Comparison of ENCODE assay signal across 11 cellular contexts in the genomic region with DNA sequence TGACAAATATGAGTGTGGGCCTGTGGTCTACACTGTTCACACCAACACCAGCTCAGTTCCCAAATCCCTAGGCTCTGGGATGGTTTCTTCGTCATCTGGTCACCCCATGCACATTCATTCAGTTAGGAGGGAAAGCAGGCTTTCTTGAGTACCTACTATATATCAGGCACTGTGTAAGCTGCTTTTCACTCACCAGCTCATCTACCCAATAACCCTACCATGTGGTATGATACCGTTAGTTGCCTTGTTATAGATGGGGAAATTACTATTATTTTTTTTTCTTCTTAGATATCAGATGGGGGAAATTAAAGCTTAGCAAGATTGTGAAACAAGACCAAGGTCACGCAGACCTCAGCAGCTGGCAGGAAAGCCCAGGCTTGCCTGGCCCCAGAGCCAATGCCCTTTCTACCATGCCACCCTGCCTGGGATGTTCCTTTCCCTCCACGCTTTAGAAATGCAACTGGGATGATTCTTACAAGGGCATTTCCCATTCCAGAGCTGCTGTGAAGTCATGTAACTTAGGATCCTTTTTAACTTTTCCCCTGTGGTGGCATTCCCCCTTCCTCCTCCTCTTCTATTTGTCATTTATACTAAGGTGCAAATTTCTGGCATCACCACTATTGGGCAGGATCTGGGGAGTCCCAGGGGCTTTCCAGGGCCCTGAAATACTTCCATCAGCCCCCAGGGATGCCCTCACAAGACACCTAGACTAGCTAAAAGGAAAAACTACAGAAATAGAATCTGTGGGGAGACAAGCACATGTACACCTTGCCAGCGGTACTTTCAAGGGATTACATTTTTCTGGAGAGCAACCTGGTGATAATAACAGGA.
A peak's percentile ranks its signal among the peaks of the same experiment; 100 is the strongest.
DNase-seq lines count a peak whose midpoint lies in the region; ATAC-seq and TF ChIP-seq lines count a peak whose summit lies in the region.
"Had no signal": no experiment of that assay in that cellular context is flagged by ENCODE, and none has a peak within 500 bp of the region (broad histone marks: within the 10 kb centered on the region; RNA-seq: fewer than 3 reads in every experiment).

No MANE protein-coding gene starts in this region.

- peaks cover 0 to 2% of the 10 kb centered on the region in 2 donors for H3K36me3 ChIP-seq in stomach smooth muscle (ENCODE audit: control insufficient read depth in 2 of 2, insufficient read depth in 2 of 2, low read length in 2 of 2)
- H3K36me3 ChIP-seq: MG63 had no signal

- H3K27ac ChIP-seq in stomach smooth muscle (ENCODE audit: low read length) (peak overlapping the region; percentile 74), coronary artery (no peak overlapping the region)

- peaks cover 1% of the 10 kb centered on the region for H3K36me3 Mint-ChIP-seq in activated naive CD4-positive, alpha-beta T cell treated with anti-CD3 and anti-CD28 coated beads, Interleukin-2, amount 50 U/mL, for 24 hours
- peaks cover 3% of the 10 kb centered on the region for H3K36me3 Mint-ChIP-seq in T-helper 17 cell (ENCODE audit: low read depth)

- H3K27me3 Mint-ChIP-seq in activated naive CD4-positive, alpha-beta T cell treated with anti-CD3 and anti-CD28 coated beads, Interleukin-2, amount 50 U/mL, for 24 hours = no peaks in the 10 kb centered on the region
- H3K27me3 Mint-ChIP-seq in T-helper 17 cell = no peaks in the 10 kb centered on the region

- H3K4me1 ChIP-seq in stomach smooth muscle (ENCODE audit: control insufficient read depth, insufficient read depth, low read length) = peaks cover 52% of the 10 kb centered on the region

- ATAC-seq in T-helper 17 cell = no peak
- peak; percentile 36 for ATAC-seq in left lobe of liver

- no peaks in the 10 kb centered on the region for H3K9me3 Mint-ChIP-seq in activated naive CD4-positive, alpha-beta T cell treated with anti-CD3 and anti-CD28 coated beads, Interleukin-2, amount 50 U/mL, for 24 hours

- peak overlapping the region in 1 of 2 donors; percentile 1 for H3K4me3 ChIP-seq in stomach smooth muscle (ENCODE audit: low read length in 2 of 2)
- no peak overlapping the region for H3K4me3 ChIP-seq in coronary artery
- H3K4me3 ChIP-seq: MG63 had no signal

- in situ Hi-C loops in ACHN (cut with HindIII; ENCODE audit: low pct_ligation_motif_present, low pct_unique_long_range_greater_than_20kb, low sequenced_read_pairs) = no loop called here

- peak overlapping the region; percentile 11 for H3K4me3 Mint-ChIP-seq in activated naive CD4-positive, alpha-beta T cell treated with anti-CD3 and anti-CD28 coated beads, Interleukin-2, amount 50 U/mL, for 24 hours
- H3K4me3 Mint-ChIP-seq in T-helper 17 cell = no peak overlapping the region

- H3K9me3 ChIP-seq in T-helper 17 cell (ENCODE audit: control insufficient read depth, low read length, poor library complexity, severe bottlenecking) (no peaks in the 10 kb centered on the region), stomach smooth muscle (ENCODE audit: control insufficient read depth in 2 of 2, low read length in 2 of 2) (no peaks in the 10 kb centered on the region)
- H3K9me3 ChIP-seq: MG63 had no signal

- peak overlapping the region; percentile 77 for H3K27ac Mint-ChIP-seq in activated naive CD4-positive, alpha-beta T cell treated with anti-CD3 and anti-CD28 coated beads, Interleukin-2, amount 50 U/mL, for 24 hours
- peak overlapping the region; percentile 98 for H3K27ac Mint-ChIP-seq in T-helper 17 cell

- H3K4me1 Mint-ChIP-seq in activated naive CD4-positive, alpha-beta T cell treated with anti-CD3 and anti-CD28 coated beads, Interleukin-2, amount 50 U/mL, for 24 hours = peaks cover 69% of the 10 kb centered on the region
- H3K4me1 Mint-ChIP-seq in T-helper 17 cell = peaks cover 53% of the 10 kb centered on the region

- no peak for DNase-seq in activated naive CD4-positive, alpha-beta T cell (lab: John Stamatoyannopoulos, UW)
- DNase-seq in T-helper 17 cell = no peak
- DNase-seq in left lobe of liver (ENCODE audit: low spot score) = peak; percentile 77
- DNase-seq in coronary artery (ENCODE audit: low spot score) = no peak
- DNase-seq in ACHN = no peak
- no peak for DNase-seq in DMS53 treated with DMSO at 0.1 percent for 48 hours (lab: John Stamatoyannopoulos, UW; ENCODE audit: unreplicated experiment)
- DNase-seq: effector CD8-positive, alpha-beta T cell; left cardiac atrium; MG63 had no signal

- no peak overlapping the region for H3K9ac ChIP-seq in stomach smooth muscle (ENCODE audit: low read length in 2 of 2)

- H3K27me3 ChIP-seq in stomach smooth muscle (ENCODE audit: control insufficient read depth in 1 of 2, insufficient read depth in 2 of 2, low read length in 2 of 2) = no peaks in the 10 kb centered on the region
- H3K27me3 ChIP-seq: MG63 had no signal

- no peak for TF ChIP-seq CTCF in coronary artery (IDR thresholded peaks at IDR 0.05)
